Comparison of ENCODE assay signal across 19 cellular contexts in the genomic region with DNA sequence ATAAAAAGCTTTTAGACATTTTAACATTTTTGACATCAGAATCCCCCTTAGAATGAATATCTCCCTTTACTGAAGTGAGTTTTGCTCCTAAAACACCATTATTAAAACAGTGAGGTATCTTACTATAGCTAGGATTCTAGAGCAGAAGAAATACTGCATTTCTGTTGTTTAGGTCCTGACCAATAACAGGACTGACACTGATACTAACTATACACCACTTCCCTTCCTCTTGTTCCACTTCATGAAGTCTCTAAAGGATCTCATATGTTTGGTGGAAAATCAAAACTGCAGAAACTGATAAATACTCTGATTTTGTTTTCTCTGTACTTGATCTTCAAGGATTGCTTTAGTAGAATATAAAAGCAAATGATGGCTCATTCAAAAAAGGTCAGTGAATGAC.
DNase-seq lines count a peak whose midpoint lies in the region; ATAC-seq, FAIRE-seq and TF ChIP-seq lines count a peak whose summit lies in the region.
"Had no signal": no experiment of that assay in that cellular context is flagged by ENCODE, and none has a peak within 500 bp of the region (broad histone marks: within the 10 kb centered on the region; RNA-seq: fewer than 3 reads in every experiment).

No MANE protein-coding gene starts in this region.

- DNase-seq in GM12891 (ENCODE audit: insufficient read length, low spot score) (no peak), memory B cell (ENCODE audit: low spot score in 2 of 2) (no peak), hepatic stellate cell (ENCODE audit: low spot score) (no peak)
- DNase-seq: AML-193; Caco-2; Calu3; CD4-positive, alpha-beta T cell; CD8-positive, alpha-beta T cell; DMS79 treated with DMSO at 0.1 percent for 48 hours; GF-D8 had no signal

- peak overlapping the region; percentile 9 for H3K27ac Mint-ChIP-seq in memory B cell
- H3K27ac Mint-ChIP-seq: B cell; CD4-positive, alpha-beta T cell; CD8-positive, alpha-beta T cell had no signal

- H3K36me3 Mint-ChIP-seq in memory B cell: peaks cover 57% of the 10 kb centered on the region

- ATAC-seq in HG02870 (IDR thresholded peaks at IDR 0.05; ENCODE audit: unreplicated experiment) (peak; percentile 78), memory B cell (ENCODE audit: low read depth) (no peak), GM21381 (IDR thresholded peaks at IDR 0.05; ENCODE audit: unreplicated experiment) (no peak), HG03342 (IDR thresholded peaks at IDR 0.05; ENCODE audit: unreplicated experiment) (no peak)
- ATAC-seq: A549; CD8-positive, alpha-beta T cell had no signal

- FAIRE-seq in GM12891 (lab: Jason Lieb, UNC): no peak
- FAIRE-seq: A549, D721Med, G401.6, GM12892, GM19239 had no signal

- no peaks in the 10 kb centered on the region for H3K27me3 Mint-ChIP-seq in memory B cell
- H3K27me3 Mint-ChIP-seq: B cell; CD4-positive, alpha-beta T cell had no signal

- no peak for TF ChIP-seq POLR2A in GM12891 (IDR thresholded peaks at IDR 0.05; ENCODE audit: low read depth, low read length)

- peaks cover 6% of the 10 kb centered on the region for H3K4me1 Mint-ChIP-seq in memory B cell
- H3K4me1 Mint-ChIP-seq: B cell had no signal

- H3K4me3 Mint-ChIP-seq in memory B cell: no peak overlapping the region
- H3K4me3 Mint-ChIP-seq: B cell; CD4-positive, alpha-beta T cell; CD8-positive, alpha-beta T cell had no signal

- peaks cover 10% of the 10 kb centered on the region for H3K9me3 Mint-ChIP-seq in memory B cell

TF ChIP-seq in GM12891, 5 proteins besides CTCF, POLR2A, EP300 and RAD21:
- TF ChIP-seq SPI1 (IDR thresholded peaks at IDR 0.05; ENCODE audit: low read depth, low read length) (peak; percentile 40; the same call in 1 of the 2 replicates), PAX5 (IDR thresholded peaks at IDR 0.05; ENCODE audit: insufficient read depth, low read length, severe bottlenecking) (no peak)
